1 cellular context compared by ENCODE assay signal in the genomic region with DNA sequence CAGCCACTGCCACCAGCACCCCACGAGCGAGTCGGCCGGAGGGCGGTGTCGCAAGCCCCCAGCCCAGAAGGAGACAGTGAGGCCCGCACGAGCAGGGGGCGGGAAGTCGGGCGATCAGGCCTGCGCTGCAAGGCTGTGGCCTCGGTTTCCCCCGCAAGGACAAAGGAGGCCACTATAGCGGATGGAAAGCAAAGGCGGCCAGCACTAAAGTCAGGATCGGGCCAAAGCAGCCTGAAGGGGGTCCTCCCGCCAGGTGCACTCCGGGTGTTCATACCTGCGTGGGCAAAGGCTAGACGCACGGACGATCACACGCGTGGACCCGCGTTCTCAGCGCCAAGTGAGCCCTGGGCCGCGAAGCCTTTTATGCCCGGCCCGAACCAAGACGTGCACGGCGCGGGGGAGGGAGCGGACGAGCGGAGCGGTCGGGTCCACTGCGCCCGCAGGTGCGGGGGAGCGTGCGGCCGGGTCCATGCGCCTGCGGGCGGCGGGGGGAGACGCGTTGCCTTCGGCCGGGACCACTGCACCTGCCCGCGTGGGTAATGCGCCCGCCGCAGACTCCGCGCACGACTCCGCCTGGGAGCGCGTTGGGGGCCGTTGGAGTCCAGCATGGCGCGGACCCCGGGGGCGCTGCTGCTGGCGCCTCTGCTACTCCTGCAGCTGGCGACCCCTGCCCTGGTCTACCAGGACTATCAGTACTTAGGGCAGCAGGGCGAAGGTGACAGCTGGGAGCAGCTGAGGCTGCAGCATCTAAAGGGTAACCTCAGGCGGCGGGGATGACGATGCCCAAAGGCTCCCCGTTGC.
TF ChIP-seq lines count a peak whose summit lies in the region.

PRDX2 (minus strand) TSS at position 335 of the 801 bp plus-strand sequence. CDS start 539 bp downstream, outside the sequence.
THSD8 (plus strand) TSS at position 604 of the 801 bp plus-strand sequence; CDS start at position 607, 3 bp downstream.

TF ChIP-seq in K562, 482 proteins besides CTCF, POLR2A, EP300 and RAD21 (continued from another document):
- TF ChIP-seq MIER1 (IDR thresholded peaks at IDR 0.05; ENCODE audit: low read depth) (peak; percentile 40; the same call in 1 of the 2 replicates), ZBTB5 (IDR thresholded peaks at IDR 0.05) (no peak), FOSL1 (tag; conservative IDR thresholded peaks at IDR 0.05) (peak; percentile 24; the same call in 1 of the 2 replicates), RBM14 (IDR thresholded peaks at IDR 0.05; ENCODE audit: borderline replicate concordance, insufficient read depth, low read depth, low read length) (no peak), RB1 (IDR thresholded peaks at IDR 0.05; ENCODE audit: low read depth) (peak; percentile 90), HCFC1 (IDR thresholded peaks at IDR 0.05; ENCODE audit: low read depth, low read length) (peak; percentile 59), E2F5 (CRISPR knock-in tag; IDR thresholded peaks at IDR 0.05) (peak; percentile 88), MYC (IDR thresholded peaks at IDR 0.05; ENCODE audit: low read depth, low read length) (peak; percentile 78), MYC (CRISPR knock-in tag; IDR thresholded peaks at IDR 0.05; ENCODE audit: borderline replicate concordance, low read depth) (peak; percentile 73; the same call in 1 of the 2 replicates), SMARCB1 (IDR thresholded peaks at IDR 0.05; ENCODE audit: insufficient read length, low read depth) (no peak), SRSF9 (IDR thresholded peaks at IDR 0.05; ENCODE audit: borderline replicate concordance, low read depth, low read length) (no peak), CXXC5 (CRISPR knock-in tag; IDR thresholded peaks at IDR 0.05) (peak; percentile 95), ZHX1 (conservative IDR thresholded peaks at IDR 0.05; ENCODE audit: low read length) (peak; percentile 63; the same call in 1 of the 2 replicates), ZNF384 (IDR thresholded peaks at IDR 0.05; ENCODE audit: low read depth, low read length) (peak; percentile 21; the same call in 1 of the 2 replicates), ELF4 (CRISPR knock-in tag; IDR thresholded peaks at IDR 0.05) (peak; percentile 18; the same call in 1 of the 2 replicates), KHSRP (IDR thresholded peaks at IDR 0.05) (no peak), SLC30A9 (CRISPR knock-in tag; IDR thresholded peaks at IDR 0.05) (no peak), ZNF75A (CRISPR knock-in tag; IDR thresholded peaks at IDR 0.05) (no peak), SMAD1 (IDR thresholded peaks at IDR 0.05; ENCODE audit: low read depth, low read length, partially characterized antibody) (peak; percentile 54), EGR1 (conservative IDR thresholded peaks at IDR 0.05) (peak; percentile 68), NCOR1 (IDR thresholded peaks at IDR 0.05) (no peak), MLX (CRISPR knock-in tag; conservative IDR thresholded peaks at IDR 0.05) (peak in 1 of 2 experiments; percentile 52; a peak in 1 of 4 replicates)
- TF ChIP-seq, protein P1, sequence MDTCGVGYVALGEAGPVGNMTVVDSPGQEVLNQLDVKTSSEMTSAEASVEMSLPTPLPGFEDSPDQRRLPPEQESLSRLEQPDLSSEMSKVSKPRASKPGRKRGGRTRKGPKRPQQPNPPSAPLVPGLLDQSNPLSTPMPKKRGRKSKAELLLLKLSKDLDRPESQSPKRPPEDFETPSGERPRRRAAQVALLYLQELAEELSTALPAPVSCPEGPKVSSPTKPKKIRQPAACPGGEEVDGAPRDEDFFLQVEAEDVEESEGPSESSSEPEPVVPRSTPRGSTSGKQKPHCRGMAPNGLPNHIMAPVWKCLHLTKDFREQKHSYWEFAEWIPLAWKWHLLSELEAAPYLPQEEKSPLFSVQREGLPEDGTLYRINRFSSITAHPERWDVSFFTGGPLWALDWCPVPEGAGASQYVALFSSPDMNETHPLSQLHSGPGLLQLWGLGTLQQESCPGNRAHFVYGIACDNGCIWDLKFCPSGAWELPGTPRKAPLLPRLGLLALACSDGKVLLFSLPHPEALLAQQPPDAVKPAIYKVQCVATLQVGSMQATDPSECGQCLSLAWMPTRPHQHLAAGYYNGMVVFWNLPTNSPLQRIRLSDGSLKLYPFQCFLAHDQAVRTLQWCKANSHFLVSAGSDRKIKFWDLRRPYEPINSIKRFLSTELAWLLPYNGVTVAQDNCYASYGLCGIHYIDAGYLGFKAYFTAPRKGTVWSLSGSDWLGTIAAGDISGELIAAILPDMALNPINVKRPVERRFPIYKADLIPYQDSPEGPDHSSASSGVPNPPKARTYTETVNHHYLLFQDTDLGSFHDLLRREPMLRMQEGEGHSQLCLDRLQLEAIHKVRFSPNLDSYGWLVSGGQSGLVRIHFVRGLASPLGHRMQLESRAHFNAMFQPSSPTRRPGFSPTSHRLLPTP (IDR thresholded peaks at IDR 0.05; ENCODE audit: borderline replicate concordance, extremely low read depth, insufficient read length) = no peak
- TF ChIP-seq, protein P2, sequence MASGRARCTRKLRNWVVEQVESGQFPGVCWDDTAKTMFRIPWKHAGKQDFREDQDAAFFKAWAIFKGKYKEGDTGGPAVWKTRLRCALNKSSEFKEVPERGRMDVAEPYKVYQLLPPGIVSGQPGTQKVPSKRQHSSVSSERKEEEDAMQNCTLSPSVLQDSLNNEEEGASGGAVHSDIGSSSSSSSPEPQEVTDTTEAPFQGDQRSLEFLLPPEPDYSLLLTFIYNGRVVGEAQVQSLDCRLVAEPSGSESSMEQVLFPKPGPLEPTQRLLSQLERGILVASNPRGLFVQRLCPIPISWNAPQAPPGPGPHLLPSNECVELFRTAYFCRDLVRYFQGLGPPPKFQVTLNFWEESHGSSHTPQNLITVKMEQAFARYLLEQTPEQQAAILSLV (tag; IDR thresholded peaks at IDR 0.05) = no peak
- TF ChIP-seq, protein P3, sequence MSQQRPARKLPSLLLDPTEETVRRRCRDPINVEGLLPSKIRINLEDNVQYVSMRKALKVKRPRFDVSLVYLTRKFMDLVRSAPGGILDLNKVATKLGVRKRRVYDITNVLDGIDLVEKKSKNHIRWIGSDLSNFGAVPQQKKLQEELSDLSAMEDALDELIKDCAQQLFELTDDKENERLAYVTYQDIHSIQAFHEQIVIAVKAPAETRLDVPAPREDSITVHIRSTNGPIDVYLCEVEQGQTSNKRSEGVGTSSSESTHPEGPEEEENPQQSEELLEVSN (IDR thresholded peaks at IDR 0.05; ENCODE audit: borderline replicate concordance in 1 of 2, extremely low read depth in 1 of 2, insufficient read depth in 1 of 2, insufficient read length in 1 of 2, low read depth in 1 of 2, low read length in 1 of 2, poor library complexity in 1 of 2, severe bottlenecking in 1 of 2) = peak; percentile 73 to 79
TF ChIP-seq in K562: peak in this region for 154.
